9 cellular contexts compared by ENCODE assay signal in genomic region chrX:136780738-136781137, GRCh38. TPM values are rescaled to one million over a fixed set of nuclear protein-coding genes. Genes with fewer than 3 reads are reported as not detected.
DNase-seq lines count a peak whose midpoint lies in the region; ATAC-seq and TF ChIP-seq lines count a peak whose summit lies in the region.
"Had no signal": no experiment of that assay in that cellular context is flagged by ENCODE, and none has a peak within 500 bp of the region (broad histone marks: within the 10 kb centered on the region; RNA-seq: fewer than 3 reads in every experiment).

ARHGEF6 (minus strand) TSS chrX:136780932; CDS start chrX:136780882, 50 bp downstream.

- H3K9me3 Mint-ChIP-seq in CD14-positive monocyte = peaks cover 0 to 2% (median 0%) of the 10 kb centered on the region in 7 donors

- 2 to 38% (median 2%) methylated on average over 10 of the region's 10 CpGs for WGBS in spleen, 5 donors

- intact Hi-C loops in CD14-positive monocyte (cut with micrococcal nuclease) (loop anchor here in 1 of 2 donors (2.0 to 5.0 kb wide), 2 partner anchors 14 to 38 kb away; no protein-coding TSS in a partner anchor), spleen (cut with DNase I; ENCODE audit: low total_unique reads) (no loop called here)

- H3K4me1 Mint-ChIP-seq in CD14-positive monocyte = peaks cover 56% of the 10 kb centered on the region

- H3K27ac ChIP-seq in SK-N-MC = no peak within 1 kb of the TSS
- peak within 1 kb of the TSS; percentile 71 to 89 (median 85) for H3K27ac ChIP-seq in spleen
- H3K27ac ChIP-seq: epithelial cell of prostate had no signal

- H3K4me3 ChIP-seq in SK-N-MC (peak within 1 kb of the TSS; percentile 71), spleen (peak within 1 kb of the TSS; percentile 18 to 66 (median 36))

- H3K27me3 Mint-ChIP-seq in CD14-positive monocyte (ENCODE audit: low read depth in 3 of 3) = no peaks in the 10 kb centered on the region

- ATAC-seq in GM21447 (IDR thresholded peaks at IDR 0.05; ENCODE audit: unreplicated experiment) = peak; percentile 49

- no peak for DNase-seq in CD14-positive monocyte (ENCODE audit: low spot score)
- no peak for DNase-seq in SK-N-MC (ENCODE audit: low read depth, low spot score)
- peak; percentile 5 to 7 for DNase-seq in erythroblast (lab: John Stamatoyannopoulos, UW)
- no peak for DNase-seq in spleen
- DNase-seq in putamen (ENCODE audit: low spot score) = no peak
- DNase-seq in NCI-H1048 (lab: John Stamatoyannopoulos, UW) = no peak
- no peak for DNase-seq in HuH-7 (ENCODE audit: low spot score)

- TF ChIP-seq POLR2A in erythroblast (IDR thresholded peaks at IDR 0.05; ENCODE audit: low read length) (no peak), spleen (IDR thresholded peaks at IDR 0.05) (peak in 1 of 3 donors; percentile 58)

- H3K27ac Mint-ChIP-seq in CD14-positive monocyte = peak within 1 kb of the TSS; percentile 80 to 95 (median 88)

- H3K36me3 Mint-ChIP-seq in CD14-positive monocyte = no peaks in the 10 kb centered on the region

- peak within 1 kb of the TSS; percentile 78 to 94 for H3K4me3 Mint-ChIP-seq in CD14-positive monocyte

- TF ChIP-seq CTCF in CD14-positive monocyte (IDR thresholded peaks at IDR 0.05) = no peak
- no peak for TF ChIP-seq CTCF in spleen (IDR thresholded peaks at IDR 0.05 in 8 of 11, conservative IDR thresholded peaks at IDR 0.05 in 3 of 11)

- peaks cover 0 to 59% (median 27%) of the 10 kb centered on the region in 6 donors for H3K4me1 ChIP-seq in spleen

- peak within 1 kb of the TSS; percentile 38 for H3K9ac ChIP-seq in SK-N-MC (ENCODE audit: insufficient read length)

- no peaks in the 10 kb centered on the region for H3K27me3 ChIP-seq in spleen (replicated peaks in 1 of 7)

- no peaks in the 10 kb centered on the region for H3K36me3 ChIP-seq in SK-N-MC (ENCODE audit: insufficient read depth, low read length)
- no peaks in the 10 kb centered on the region for H3K36me3 ChIP-seq in spleen

- H3K9me3 ChIP-seq in SK-N-MC (ENCODE audit: low read depth, low read length) = no peaks in the 10 kb centered on the region
- H3K9me3 ChIP-seq in spleen = no peaks in the 10 kb centered on the region

RNA-seq across cellular contexts. Expression of gene ARHGEF6, which starts in this region (rescaled TPM):
- polyA plus RNA-seq in CD14-positive monocyte = 10 to 100 TPM; 51.4 to 79.2 TPM
- 10 to 100 TPM; 48.2 to 70.1 (median 63.7) TPM for total RNA-seq in spleen
- polyA plus RNA-seq in spleen = 10 to 100 TPM; 13.1 to 17.7 (median 16.4) TPM

Comparison
In these comparisons a context has a peak if more than half of its experiments do, and no peak if none do; other contexts are left out.
1. DNase-seq: peak in erythroblast (2 of 2); none in CD14-positive monocyte (single experiment), SK-N-MC (single experiment), spleen (single experiment), putamen (single experiment), NCI-H1048 (single experiment) and HuH-7 (single experiment).